10 cellular contexts compared by ENCODE assay signal in the genomic region with DNA sequence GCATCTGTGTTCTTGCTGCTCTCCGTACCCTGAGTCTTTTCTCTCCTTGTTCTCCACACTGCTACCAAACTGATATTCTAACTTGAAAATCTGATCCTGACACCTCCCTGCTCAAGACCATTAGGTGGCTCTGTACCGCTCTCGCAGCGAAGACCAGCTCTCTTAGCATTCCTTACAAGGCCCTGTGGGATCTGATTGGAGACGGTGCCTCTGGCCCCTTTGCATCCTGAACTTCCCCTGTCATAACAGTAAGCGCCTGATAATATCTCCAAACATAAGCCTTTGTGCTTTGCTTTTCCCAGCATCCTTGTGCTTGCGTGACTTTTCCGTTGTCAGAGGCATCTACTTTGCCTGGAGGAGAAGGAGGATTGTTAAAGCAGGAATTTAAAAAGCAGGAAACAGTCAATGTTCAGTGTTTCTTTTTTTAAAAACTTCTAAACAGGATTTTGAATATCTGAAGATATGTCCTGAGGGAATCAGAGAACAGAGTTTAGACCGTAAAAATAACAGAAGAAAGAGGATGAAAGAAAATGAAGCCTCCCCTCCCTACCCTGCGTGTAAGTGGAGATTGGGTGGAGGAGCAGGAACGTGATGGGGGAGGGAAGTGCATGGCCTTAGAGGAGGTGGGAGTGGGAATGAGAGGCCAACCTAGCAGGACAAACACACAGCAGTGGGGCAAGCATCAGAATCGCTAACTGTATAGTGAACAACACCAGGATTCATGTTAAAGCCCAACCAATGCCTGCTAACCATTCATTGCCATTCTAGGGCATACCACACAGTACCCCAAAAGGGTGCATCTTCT.
A peak's percentile ranks its signal among the peaks of the same experiment; 100 is the strongest.
DNase-seq lines count a peak whose midpoint lies in the region; ATAC-seq and TF ChIP-seq lines count a peak whose summit lies in the region.
"Had no signal": no experiment of that assay in that cellular context is flagged by ENCODE, and none has a peak within 500 bp of the region (broad histone marks: within the 10 kb centered on the region; RNA-seq: fewer than 3 reads in every experiment).

No MANE protein-coding gene starts in this region.

- in situ Hi-C loops in mammary epithelial cell (cut with MboI; ENCODE audit: low sequenced_read_pairs in 2 of 2), result no loop called here

- no peaks in the 10 kb centered on the region for H3K36me3 ChIP-seq in HCT116 (ENCODE audit: control insufficient read depth in 1 of 2, insufficient read depth in 2 of 2, low read length in 2 of 2)
- no peaks in the 10 kb centered on the region for H3K36me3 ChIP-seq in mammary epithelial cell (ENCODE audit: insufficient read depth, low read length)

- TF ChIP-seq RAD21 in HCT116 (IDR thresholded peaks at IDR 0.05; ENCODE audit: low read depth), result peak; percentile 24; the same call in 1 of the 2 replicates

- intact Hi-C loops in HCT116 (cut with micrococcal nuclease), result no loop called here
- intact Hi-C loops in mammary epithelial cell (cut with micrococcal nuclease), result loop anchor here (1.0 to 5.0 kb wide), 2 partner anchors 45 to 74 kb away; no protein-coding TSS in a partner anchor

- dilution Hi-C loops in mammary epithelial cell (cut with HindIII; ENCODE audit: low sequenced_read_pairs), result loop anchor here (5.0 kb wide), 1 partner anchor 75 kb away; no protein-coding TSS in a partner anchor

- H3K79me2 ChIP-seq in HCT116 (ENCODE audit: insufficient read depth, low read length), result no peaks in the 10 kb centered on the region
- no peaks in the 10 kb centered on the region for H3K79me2 ChIP-seq in mammary epithelial cell (ENCODE audit: insufficient read depth, low read length)

- DNase-seq in HCT116 (ENCODE audit: low read depth, low spot score) (no peak), mammary epithelial cell (peak; percentile 16), hippocampal formation (lab: John Stamatoyannopoulos, UW) (peak; percentile 23 to 31), retinal pigment epithelial cell (ENCODE audit: low read depth) (no peak), HCEC 1CT (no peak), UCSD-AML1 (lab: John Stamatoyannopoulos, UW; ENCODE audit: unreplicated experiment) (no peak)
- DNase-seq: activated CD4-positive, alpha-beta memory T cell treated with anti-CD3 and anti-CD28 coated beads for 36 hours; NCI-H510A had no signal

- H4K20me1 ChIP-seq in HCT116 (ENCODE audit: insufficient read depth) (no peaks in the 10 kb centered on the region), mammary epithelial cell (ENCODE audit: insufficient read depth, low read length) (no peaks in the 10 kb centered on the region)

- ATAC-seq in HCT116, result peak; percentile 53; the same call in 1 of the 2 replicates
- no peak for ATAC-seq in HG03045 (IDR thresholded peaks at IDR 0.05; ENCODE audit: unreplicated experiment)
- ATAC-seq in HG03097 (IDR thresholded peaks at IDR 0.05; ENCODE audit: low FRiP score, unreplicated experiment), result no peak

- TF ChIP-seq CTCF in HCT116 (IDR thresholded peaks at IDR 0.05 in 2 of 3, conservative IDR thresholded peaks at IDR 0.05 in 1 of 3; ENCODE audit: borderline replicate concordance in 1 of 3, insufficient read depth in 1 of 3, low read depth in 2 of 3, low read length in 2 of 3) (0 out of 6 replicates have a peak, but pooled peaks of 1 of the 3 experiments have one; percentile 4), mammary epithelial cell (conservative IDR thresholded peaks at IDR 0.05 in 1 of 2, IDR thresholded peaks at IDR 0.05 in 1 of 2; ENCODE audit: extremely low read depth in 1 of 2, insufficient read depth in 1 of 2, low read depth in 1 of 2, low read length in 2 of 2) (peak; percentile 3 to 26), retinal pigment epithelial cell (conservative IDR thresholded peaks at IDR 0.05; ENCODE audit: low read depth, low read length) (peak; percentile 40)

- no peak overlapping the region for H3K9ac ChIP-seq in HCT116 (ENCODE audit: low read length)
- no peak overlapping the region for H3K9ac ChIP-seq in mammary epithelial cell (ENCODE audit: insufficient read depth, low read length)

- POLR2A ChIA-PET in HCT116 (lab: Charles Lee), result no interaction called here

- BruUV-seq in HCT116 (replicated peaks; lab: Mats Ljungman, UMichigan) (no TSS peak), mammary epithelial cell (replicated peaks; lab: Mats Ljungman, UMichigan) (no TSS peak)

- H3K4me3 ChIP-seq in HCT116 (replicated peaks in 1 of 2; ENCODE audit: low read depth in 1 of 2, low read length in 2 of 2) (no peak overlapping the region), mammary epithelial cell (replicated peaks in 1 of 3; ENCODE audit: insufficient read depth in 1 of 3, low read depth in 2 of 3, low read length in 3 of 3) (no peak overlapping the region), retinal pigment epithelial cell (ENCODE audit: low read length) (no peak overlapping the region)

- no peak overlapping the region for H2AFZ ChIP-seq in HCT116 (ENCODE audit: low read depth, low read length, poor library complexity, severe bottlenecking)
- H2AFZ ChIP-seq in mammary epithelial cell (ENCODE audit: low read depth, low read length), result peak overlapping the region; percentile 56

- no peak for TF ChIP-seq POLR2A in HCT116 (IDR thresholded peaks at IDR 0.05; ENCODE audit: borderline replicate concordance, extremely low read depth, insufficient read depth, insufficient read length)

- CTCF ChIA-PET in HCT116 (lab: Charles Lee) (interaction anchor here (0.5 kb wide), 1 partner anchor 74 kb away, joined by 3 read pairs; no protein-coding TSS in a partner anchor), mammary epithelial cell (lab: Charles Lee; ENCODE audit: low non-redundant PET) (no interaction called here)

- H3K27me3 ChIP-seq in HCT116 (ENCODE audit: insufficient read depth, low read length) (no peaks in the 10 kb centered on the region), mammary epithelial cell (ENCODE audit: insufficient read depth, low read length) (no peaks in the 10 kb centered on the region)

- H3K9me3 ChIP-seq in HCT116 (ENCODE audit: control insufficient read depth in 1 of 2, insufficient read depth in 1 of 2, low read depth in 1 of 2, low read length in 2 of 2), result no peaks in the 10 kb centered on the region
- no peaks in the 10 kb centered on the region for H3K9me3 ChIP-seq in mammary epithelial cell (replicated peaks; ENCODE audit: insufficient read depth, low read length)

- no peak overlapping the region for H3K27ac ChIP-seq in HCT116 (ENCODE audit: low read depth, low read length)
- H3K27ac ChIP-seq in mammary epithelial cell (ENCODE audit: insufficient read depth, low read depth, low read length), result no peak overlapping the region

- RAD21 ChIA-PET in HCT116 (lab: Charles Lee; ENCODE audit: low non-redundant PET in 1 of 2, low total read pairs in 2 of 2, uncharacterized antibody in 2 of 2, unreplicated experiment in 2 of 2), result no interaction called here

- no peak overlapping the region for H3K4me2 ChIP-seq in HCT116 (ENCODE audit: low read length)
- H3K4me2 ChIP-seq in mammary epithelial cell (ENCODE audit: insufficient read depth, low read depth, low read length), result no peak overlapping the region

- no peaks in the 10 kb centered on the region; the same call in 1 of the 2 replicates for H3K9me2 ChIP-seq in HCT116 (ENCODE audit: insufficient read depth)

- peaks cover 0 to 11% of the 10 kb centered on the region in 2 experiments; a peak in 2 of 4 replicates for H3K4me1 ChIP-seq in HCT116 (ENCODE audit: control insufficient read depth in 1 of 2, insufficient read depth in 2 of 2, low read length in 2 of 2)
- H3K4me1 ChIP-seq in mammary epithelial cell (ENCODE audit: insufficient read depth, low read length), result peaks cover 11% of the 10 kb centered on the region

- WGBS in mammary epithelial cell (ENCODE audit: low coverage, missing lambda C conversion rate), result 35% methylated on average over 11 of the region's 12 CpGs

TF ChIP-seq in HCT116, 20 proteins besides CTCF, POLR2A, EP300 and RAD21 (continues in another document):
- TF ChIP-seq POLR2AphosphoS5 (IDR thresholded peaks at IDR 0.05; ENCODE audit: low read depth, low read length), result no peak
- no peak for TF ChIP-seq EZH2phosphoT487 (IDR thresholded peaks at IDR 0.05; ENCODE audit: borderline replicate concordance)
- no peak for TF ChIP-seq YY1 (IDR thresholded peaks at IDR 0.05; ENCODE audit: extremely low read depth, insufficient replicate concordance, low read depth, low read length)
- TF ChIP-seq SP1 (IDR thresholded peaks at IDR 0.05; ENCODE audit: low read depth), result no peak
- TF ChIP-seq ZFX (IDR thresholded peaks at IDR 0.05), result no peak
- TF ChIP-seq ATF3 (IDR thresholded peaks at IDR 0.05), result no peak
- TF ChIP-seq SIN3A (IDR thresholded peaks at IDR 0.05; ENCODE audit: low read depth), result no peak
- TF ChIP-seq, protein P1, sequence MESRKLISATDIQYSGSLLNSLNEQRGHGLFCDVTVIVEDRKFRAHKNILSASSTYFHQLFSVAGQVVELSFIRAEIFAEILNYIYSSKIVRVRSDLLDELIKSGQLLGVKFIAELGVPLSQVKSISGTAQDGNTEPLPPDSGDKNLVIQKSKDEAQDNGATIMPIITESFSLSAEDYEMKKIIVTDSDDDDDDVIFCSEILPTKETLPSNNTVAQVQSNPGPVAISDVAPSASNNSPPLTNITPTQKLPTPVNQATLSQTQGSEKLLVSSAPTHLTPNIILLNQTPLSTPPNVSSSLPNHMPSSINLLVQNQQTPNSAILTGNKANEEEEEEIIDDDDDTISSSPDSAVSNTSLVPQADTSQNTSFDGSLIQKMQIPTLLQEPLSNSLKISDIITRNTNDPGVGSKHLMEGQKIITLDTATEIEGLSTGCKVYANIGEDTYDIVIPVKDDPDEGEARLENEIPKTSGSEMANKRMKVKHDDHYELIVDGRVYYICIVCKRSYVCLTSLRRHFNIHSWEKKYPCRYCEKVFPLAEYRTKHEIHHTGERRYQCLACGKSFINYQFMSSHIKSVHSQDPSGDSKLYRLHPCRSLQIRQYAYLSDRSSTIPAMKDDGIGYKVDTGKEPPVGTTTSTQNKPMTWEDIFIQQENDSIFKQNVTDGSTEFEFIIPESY (IDR thresholded peaks at IDR 0.05; ENCODE audit: extremely low read depth, insufficient replicate concordance, low read length), result no peak

Comparison
In these comparisons a context has a peak if more than half of its experiments do, and no peak if none do; other contexts are left out.
1. DNase-seq: peak in mammary epithelial cell (single experiment) and hippocampal formation (2 of 2); none in HCT116 (single experiment), retinal pigment epithelial cell (single experiment), HCEC 1CT (single experiment) and UCSD-AML1 (single experiment).